Comparison of ENCODE assay signal across 25 cellular contexts in the genomic region with DNA sequence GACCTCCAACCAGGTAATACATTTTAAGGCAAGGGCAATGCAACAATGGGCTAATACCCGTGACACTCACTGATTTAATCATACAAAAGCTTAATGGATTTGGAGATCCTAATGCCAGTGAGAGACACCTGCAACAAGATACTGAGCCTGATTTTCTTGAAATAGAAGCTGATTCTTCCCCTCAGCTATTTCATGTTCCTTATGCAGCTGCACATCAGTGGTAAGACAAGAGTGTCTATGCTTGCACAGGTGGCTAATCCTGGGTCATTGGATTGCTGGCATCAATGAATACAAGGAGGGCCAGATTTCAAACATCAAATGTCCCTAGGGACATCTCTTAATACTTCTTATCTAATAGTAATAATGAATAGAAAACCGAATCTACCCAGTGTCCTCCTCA.
"Had no signal": no experiment of that assay in that cellular context is flagged by ENCODE, and none has a peak within 500 bp of the region (broad histone marks: within the 10 kb centered on the region; RNA-seq: fewer than 3 reads in every experiment).

No MANE protein-coding gene starts in this region.

- H3K4me3 ChIP-seq: pancreas, prostate gland, right lobe of liver, sigmoid colon, stomach, thoracic aorta, thyroid gland, tibial nerve, upper lobe of left lung, vagina had no signal

- ATAC-seq: naive thymus-derived CD8-positive, alpha-beta T cell; natural killer cell treated with Interleukin-12 subunit alpha and Interleukin-12 subunit beta and Interleukin-15 and Interleukin-18, amount 100 ng/mL, for 72 hours; pancreas; right cardiac atrium; right lobe of liver; stimulated activated effector memory CD8-positive, alpha-beta T cell treated with anti-CD3 and anti-CD28 coated beads, Interleukin-12 subunit alpha, Interleukin-12 subunit beta, amount 100 ng/mL, for 72 hours; stimulated activated naive B cell treated with anti-CD40 and anti-IgM and Interleukin-4, amounts not matched to agents 10 μg/mL and 1 μg/mL and 100 μg/mL, for 72 hours had no signal

- H3K9me3 ChIP-seq: neutrophil, pancreas, prostate gland, right lobe of liver, sigmoid colon, stomach, thoracic aorta, thyroid gland, tibial nerve, upper lobe of left lung, vagina had no signal

- H3K4me1 ChIP-seq: pancreas, prostate gland, right lobe of liver, sigmoid colon, thyroid gland, tibial nerve, upper lobe of left lung, vagina had no signal

- DNase-seq: naive thymus-derived CD8-positive, alpha-beta T cell; nephron progenitor cell; nucleus accumbens; pancreas; right cardiac atrium; right lobe of liver; sigmoid colon; small intestine; stimulated activated CD4-positive, alpha-beta T cell treated with anti-CD3 and anti-CD28 coated beads, Interleukin-15, amount 100 ng/mL, for 24 hours; stimulated activated CD4-positive, alpha-beta T cell treated with anti-CD3 and anti-CD28 coated beads, Interleukin-2, amount 100 ng/mL, for 24 hours; stimulated activated CD4-positive, alpha-beta T cell treated with anti-CD3 and anti-CD28 coated beads, Interleukin-2, amount 100 ng/mL, for 48 hours; stimulated activated CD4-positive, alpha-beta T cell treated with anti-CD3 and anti-CD28 coated beads, Interleukin-4, amount 100 ng/mL, for 24 hours; stimulated activated naive B cell treated with anti-CD40 and anti-IgM and Interleukin-4, amounts not matched to agents 10 μg/mL and 1 μg/mL and 100 μg/mL, for 72 hours; stimulated activated naive CD4-positive, alpha-beta T cell treated with Interleukin-2 at 50 U/mL for 16 hours; stomach; thyroid gland; trophoblast cell; upper lobe of left lung had no signal

- H3K27ac ChIP-seq: neutrophil, pancreas, prostate gland, right lobe of liver, sigmoid colon, stomach, thoracic aorta, thyroid gland, tibial nerve, upper lobe of left lung, vagina had no signal

- H3K36me3 ChIP-seq: neutrophil, pancreas, prostate gland, right lobe of liver, sigmoid colon, stomach, thoracic aorta, thyroid gland, tibial nerve, upper lobe of left lung, vagina had no signal

- H3K27me3 ChIP-seq: neutrophil, pancreas, right lobe of liver, sigmoid colon, stomach, thyroid gland, tibial nerve, upper lobe of left lung, vagina had no signal
